ENCODE assay signal across 9 cellular contexts in the genomic region with DNA sequence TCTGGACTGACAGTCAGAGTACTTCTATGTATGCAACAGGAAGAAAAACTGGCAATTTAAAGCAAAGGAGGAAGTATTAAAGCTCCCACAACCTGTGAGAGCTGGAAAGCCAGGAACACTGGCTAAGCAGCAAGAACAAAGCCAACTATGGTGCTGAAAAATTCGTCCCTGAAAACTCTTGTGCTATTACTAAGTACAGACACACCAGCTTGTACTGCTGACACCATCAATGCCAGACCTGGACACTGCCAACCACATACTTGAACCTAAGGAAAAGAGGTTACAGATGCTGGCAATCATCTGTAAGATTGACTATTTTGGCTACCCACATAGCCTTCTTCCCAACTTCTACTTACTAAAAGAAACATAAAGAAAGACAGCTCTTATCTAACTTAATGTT.
"Had no signal": no experiment of that assay in that cellular context is flagged by ENCODE, and none has a peak within 500 bp of the region (broad histone marks: within the 10 kb centered on the region; RNA-seq: fewer than 3 reads in every experiment).

No MANE protein-coding gene starts in this region.

- H3K27ac Mint-ChIP-seq: HFFc6 had no signal

- H3K4me1 Mint-ChIP-seq: IgD-negative memory B cell had no signal

- H3K4me3 ChIP-seq: GM23248, HAP-1 had no signal

- H3K27ac ChIP-seq: GM23248, HL-60 had no signal

- H3K36me3 ChIP-seq: HAP-1 had no signal

- H3K4me3 Mint-ChIP-seq: HFFc6, IgD-negative memory B cell had no signal

- FAIRE-seq: HepG2 had no signal

- DNase-seq: GM23248, GOT3, H7, HFFc6 had no signal

- ATAC-seq: HCT116, HepG2 had no signal

- H3K36me3 Mint-ChIP-seq: IgD-negative memory B cell had no signal

- H3K9me3 ChIP-seq: HAP-1 had no signal

- H3K27me3 Mint-ChIP-seq: IgD-negative memory B cell had no signal

- H3K4me1 ChIP-seq: HAP-1 had no signal
